In genomic region chr19:34577056-34577455, GRCh38 we compare ENCODE assay signal across 20 cellular contexts.
"Had no signal": no experiment of that assay in that cellular context is flagged by ENCODE, and none has a peak within 500 bp of the region (broad histone marks: within the 10 kb centered on the region; RNA-seq: fewer than 3 reads in every experiment).

No MANE protein-coding gene starts in this region.

- DNase-seq: activated CD8-positive, alpha-beta memory T cell treated with anti-CD3 and anti-CD28 coated beads for 24 hours; activated naive CD4-positive, alpha-beta T cell treated with anti-CD3 and anti-CD28 coated beads, Interleukin-2, amount 10 ng/mL, durations not matched to agents 7 days and 5 days; activated T-cell treated with anti-CD3 and anti-CD28 coated beads, Interleukin-2, amount 50 U/mL, for 48 hours; amygdala; cerebellar nuclear complex; effector CD8-positive, alpha-beta T cell; gastrocnemius medialis; kidney glomerular epithelial cell; left ventricle myocardium superior; mammary epithelial cell; naive thymus-derived CD8-positive, alpha-beta T cell; stimulated activated CD4-positive, alpha-beta T cell treated with anti-CD3 and anti-CD28 coated beads, Interleukin-12 subunit alpha, Interleukin-12 subunit beta, amount 100 ng/mL, for 4 hours; stimulated activated CD4-positive, alpha-beta T cell treated with anti-CD3 and anti-CD28 coated beads, Interleukin-4, amount 100 ng/mL, for 4 hours; stimulated activated naive CD8-positive, alpha-beta T cell treated with anti-CD3 and anti-CD28 coated beads, Interleukin-15, Interleukin-2, amounts not matched to agents 100 U/mL and 50 U/mL, for 24 hours; T-cell; upper lobe of right lung had no signal

- H3K4me3 Mint-ChIP-seq: activated naive CD4-positive, alpha-beta T cell treated with anti-CD3 and anti-CD28 coated beads, Interleukin-2, amount 10 ng/mL, durations not matched to agents 7 days and 5 days; mesothelial cell of epicardium; T-cell; T-helper 2 cell treated with Interferon-gamma antibody and Interleukin-4, amounts not matched to agents 5 μg/mL and 100 μg/mL, for 36 hours had no signal

- H3K4me1 ChIP-seq: gastrocnemius medialis, pancreas, upper lobe of right lung had no signal

- ATAC-seq: gastrocnemius medialis; left ventricle myocardium superior; naive thymus-derived CD8-positive, alpha-beta T cell; stimulated activated naive CD8-positive, alpha-beta T cell treated with anti-CD3 and anti-CD28 coated beads, Interleukin-15, Interleukin-2, amounts not matched to agents 100 U/mL and 50 U/mL, for 24 hours; T-cell; upper lobe of right lung had no signal

- H3K4me3 ChIP-seq: gastrocnemius medialis, pancreas, upper lobe of right lung had no signal

- H3K27me3 ChIP-seq: gastrocnemius medialis, pancreas, upper lobe of right lung had no signal

- H3K4me1 Mint-ChIP-seq: activated naive CD4-positive, alpha-beta T cell treated with anti-CD3 and anti-CD28 coated beads, Interleukin-2, amount 10 ng/mL, durations not matched to agents 7 days and 5 days; mesothelial cell of epicardium had no signal

- H3K27ac ChIP-seq: gastrocnemius medialis, neutrophil, pancreas, upper lobe of right lung had no signal

- H3K9me3 ChIP-seq: gastrocnemius medialis, neutrophil, pancreas, upper lobe of right lung had no signal

- H3K27ac Mint-ChIP-seq: activated naive CD4-positive, alpha-beta T cell treated with anti-CD3 and anti-CD28 coated beads, Interleukin-2, amount 10 ng/mL, durations not matched to agents 7 days and 5 days; mesothelial cell of epicardium; T-cell; T-helper 2 cell treated with Interferon-gamma antibody and Interleukin-4, amounts not matched to agents 5 μg/mL and 100 μg/mL, for 36 hours had no signal

- H3K36me3 ChIP-seq: gastrocnemius medialis, neutrophil, pancreas, upper lobe of right lung had no signal
